ENCODE assay signal across 8 cellular contexts in the genomic region with DNA sequence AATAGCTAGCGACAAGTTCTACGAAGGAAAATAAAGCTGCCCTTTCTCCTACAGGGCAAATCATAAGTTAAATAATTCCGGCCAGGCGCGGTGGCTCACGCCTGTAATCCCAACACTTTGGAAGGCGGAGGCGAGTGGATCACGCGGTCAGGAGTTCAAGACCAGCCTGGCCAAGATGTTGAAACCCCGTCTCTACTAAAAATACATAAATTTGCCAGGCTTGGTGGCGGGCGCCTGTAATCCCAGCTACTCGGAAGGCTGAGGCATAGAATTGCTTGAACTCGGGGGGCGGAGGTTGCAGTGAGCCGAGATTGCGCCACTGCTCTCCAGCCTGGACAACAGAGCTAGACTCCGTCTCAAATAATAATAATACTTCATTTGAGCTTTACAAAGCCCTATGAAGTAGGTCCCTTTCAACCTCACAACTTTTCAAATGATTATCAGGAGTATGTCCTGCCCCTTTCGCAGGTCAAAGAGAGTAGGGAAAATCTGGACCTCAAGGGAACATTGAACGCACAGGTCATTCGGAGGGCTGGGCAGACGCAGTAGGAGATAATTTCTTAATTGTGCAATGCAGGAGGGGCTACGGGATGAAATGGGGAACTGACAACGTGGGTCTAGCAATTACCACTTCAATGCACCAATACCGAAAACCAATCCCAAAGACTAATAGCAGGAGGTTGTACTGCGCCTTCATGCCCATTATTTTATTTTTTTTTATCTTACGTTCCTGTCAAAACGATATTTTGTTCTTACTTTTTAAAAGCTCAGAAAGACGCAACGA. TPM values are rescaled to one million over a fixed set of nuclear protein-coding genes. Genes with fewer than 3 reads are reported as not detected.
DNase-seq lines count a peak whose midpoint lies in the region; ATAC-seq, FAIRE-seq and TF ChIP-seq lines count a peak whose summit lies in the region.

No MANE protein-coding gene starts in this region.

- H3K4me3 ChIP-seq in AG04449 (ENCODE audit: low read depth, low read length): peak overlapping the region; percentile 90
- peak overlapping the region; percentile 85 to 99 for H3K4me3 ChIP-seq in kidney (ENCODE audit: low read length in 2 of 2)
- peak overlapping the region; percentile 93 for H3K4me3 ChIP-seq in thoracic aorta

- no peaks in the 10 kb centered on the region for H3K9me3 Mint-ChIP-seq in activated naive CD8-positive, alpha-beta T cell (ENCODE audit: low read depth)

- no peak for DNase-seq in AG04449 (ENCODE audit: low read depth, low spot score)
- DNase-seq in kidney: no peak
- no peak for DNase-seq in thoracic aorta (ENCODE audit: low spot score)
- DNase-seq in NCI-H187 treated with DMSO at 0.1 percent for 48 hours (lab: John Stamatoyannopoulos, UW): no peak
- no peak for DNase-seq in NCI-H526 (lab: John Stamatoyannopoulos, UW)
- no peak for DNase-seq in iPS-NIHi11 (ENCODE audit: low spot score)

- H3K9ac ChIP-seq in kidney (ENCODE audit: low read length in 2 of 2): peak overlapping the region; percentile 72 to 84

- H3K27me3 ChIP-seq in thoracic aorta (replicated peaks; ENCODE audit: insufficient read depth): no peaks in the 10 kb centered on the region

- peaks cover 0 to 4% of the 10 kb centered on the region in 2 donors for H3K4me1 ChIP-seq in kidney (ENCODE audit: control insufficient read depth in 1 of 2, insufficient read depth in 1 of 2, low read depth in 1 of 2, low read length in 2 of 2)
- peaks cover 13 to 17% of the 10 kb centered on the region in 2 donors for H3K4me1 ChIP-seq in thoracic aorta (ENCODE audit: control insufficient read depth in 1 of 2, low read depth in 2 of 2)

- peak overlapping the region; percentile 98 for H3K4me3 Mint-ChIP-seq in activated naive CD8-positive, alpha-beta T cell

- ATAC-seq in HG03135 (IDR thresholded peaks at IDR 0.05; ENCODE audit: unreplicated experiment) (peak; percentile 10), thoracic aorta (ENCODE audit: insufficient number of reproducible peaks, low FRiP score, low read depth) (peak; percentile 3)

- H3K27ac ChIP-seq in kidney (ENCODE audit: low read depth in 2 of 2, low read length in 2 of 2): no peak overlapping the region
- peak overlapping the region in 1 of 2 donors; percentile 54 for H3K27ac ChIP-seq in thoracic aorta

- peaks cover 46% of the 10 kb centered on the region for H3K4me1 Mint-ChIP-seq in activated naive CD8-positive, alpha-beta T cell (ENCODE audit: low read depth)

- FAIRE-seq in kidney (lab: Jason Lieb, UNC): no peak

- no peaks in the 10 kb centered on the region for H3K27me3 Mint-ChIP-seq in activated naive CD8-positive, alpha-beta T cell

- intact Hi-C loops in kidney (cut with DNase I): no loop called here

- H3K36me3 ChIP-seq in kidney (ENCODE audit: control insufficient read depth in 1 of 2, insufficient read depth in 2 of 2, low read length in 2 of 2): no peaks in the 10 kb centered on the region
- H3K36me3 ChIP-seq in thoracic aorta: no peaks in the 10 kb centered on the region

- POLR2A ChIA-PET in AG04449 (lab: Yijun Ruan, JAX): interaction anchor here (0.7 to 1.1 kb wide), 2 partner anchors 190 to 774 kb away, joined by 3 to 4 read pairs; no protein-coding TSS in a partner anchor

- no peaks in the 10 kb centered on the region for H3K36me3 Mint-ChIP-seq in activated naive CD8-positive, alpha-beta T cell

- CTCF ChIA-PET in AG04449 (lab: Yijun Ruan, JAX): interaction anchor here (1.5 to 18.9 kb wide), 4 partner anchors 9 to 467 kb away, joined by 5 to 565 read pairs (median 126); no protein-coding TSS in a partner anchor

- H3K9me3 ChIP-seq in kidney (ENCODE audit: control insufficient read depth in 1 of 2, low read length in 2 of 2): no peaks in the 10 kb centered on the region
- H3K9me3 ChIP-seq in thoracic aorta: no peaks in the 10 kb centered on the region

- peak overlapping the region; percentile 91 for H3K27ac Mint-ChIP-seq in activated naive CD8-positive, alpha-beta T cell

- TF ChIP-seq CTCF in AG04449 (IDR thresholded peaks at IDR 0.05; ENCODE audit: insufficient read depth, low read length, missing control alignments) (no peak), kidney (IDR thresholded peaks at IDR 0.05; ENCODE audit: borderline replicate concordance, extremely low read depth, insufficient read depth) (no peak), thoracic aorta (IDR thresholded peaks at IDR 0.05) (no peak)

RNA-seq across cellular contexts. Expression of a gene that starts 0.6 kb away (rescaled TPM):
- 64.7 TPM for total RNA-seq in kidney
- polyA plus RNA-seq in kidney (ENCODE audit: insufficient read depth, low read depth, low replicate concordance): 182 TPM
- total RNA-seq in thoracic aorta: 10 to 100 TPM; 27.5 to 42.1 TPM

RNA-seq across cellular contexts. Expression of a gene that starts 7.5 kb away (rescaled TPM):
- 17.5 TPM for total RNA-seq in kidney
- polyA plus RNA-seq in kidney (ENCODE audit: insufficient read depth, low read depth, low replicate concordance): 6.3 TPM
- total RNA-seq in thoracic aorta: 10 to 100 TPM in 1 of 2 donors, 1 to 10 TPM in 1; 3.2 to 11.8 TPM
